Comparison of ENCODE assay signal across 9 cellular contexts in the genomic region with DNA sequence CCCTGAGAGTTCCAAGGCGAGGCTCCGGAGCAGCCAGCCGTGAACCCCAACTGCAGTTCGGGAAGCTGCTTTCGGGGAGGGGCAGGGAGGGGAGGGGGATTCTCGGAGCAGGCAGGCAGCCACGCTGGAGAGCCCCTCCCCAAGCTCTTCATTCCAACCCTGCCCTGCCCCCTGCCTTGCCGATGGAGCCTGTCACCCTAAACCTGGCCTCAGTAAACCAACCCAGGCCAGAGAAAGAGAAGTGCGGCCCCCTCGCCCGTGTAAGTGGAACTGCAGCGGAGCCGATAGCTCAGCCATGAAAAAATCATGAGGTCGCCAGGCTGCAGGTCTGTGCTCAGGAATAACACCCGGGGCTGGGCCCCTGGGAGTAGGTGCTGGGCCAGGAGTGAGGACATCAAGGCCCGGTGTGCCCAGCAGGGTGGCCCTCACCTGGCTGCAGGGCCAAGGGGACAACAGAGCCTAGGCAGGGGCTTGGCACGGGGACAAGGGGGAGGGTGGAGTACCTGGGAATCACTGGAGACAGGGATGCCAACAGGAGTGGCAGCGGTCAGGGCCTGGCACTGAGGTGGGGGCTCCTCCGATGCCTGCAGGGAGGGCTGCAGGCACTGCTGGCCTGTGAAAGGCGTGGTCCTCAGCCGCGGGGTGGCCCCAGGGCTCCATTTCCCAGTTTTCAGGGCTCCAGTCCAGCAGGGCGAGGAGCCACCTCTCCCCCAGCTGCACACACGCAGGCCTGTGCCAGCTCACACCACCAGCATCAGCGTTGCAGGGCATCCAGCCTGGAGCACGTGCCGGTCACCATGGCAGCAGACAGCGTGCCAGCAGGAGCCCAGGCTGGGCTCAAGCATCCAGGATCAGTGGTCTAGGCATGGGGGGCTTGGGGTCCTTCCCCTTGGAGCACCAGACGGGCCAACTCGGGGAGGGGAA. TPM values are rescaled to one million over a fixed set of nuclear protein-coding genes. Genes with fewer than 3 reads are reported as not detected.
DNase-seq lines count a peak whose midpoint lies in the region; ATAC-seq, FAIRE-seq and TF ChIP-seq lines count a peak whose summit lies in the region.
"Had no signal": no experiment of that assay in that cellular context is flagged by ENCODE, and none has a peak within 500 bp of the region (broad histone marks: within the 10 kb centered on the region; RNA-seq: fewer than 3 reads in every experiment).

No MANE protein-coding gene starts in this region.

- no peaks in the 10 kb centered on the region for H3K9me2 ChIP-seq in PC-9 (ENCODE audit: insufficient read depth)

- H3K9me3 ChIP-seq in K562 (replicated peaks; ENCODE audit: control insufficient read depth, insufficient read depth, low read depth, low read length): no peaks in the 10 kb centered on the region
- no peaks in the 10 kb centered on the region for H3K9me3 ChIP-seq in PC-9 (ENCODE audit: insufficient read depth, low read depth)

- H3K9me1 ChIP-seq in K562 (ENCODE audit: control insufficient read depth, insufficient read depth, low read length): no peaks in the 10 kb centered on the region

- H3K4me3 ChIP-seq in K562 (no peak overlapping the region), PC-9 (no peak overlapping the region)

- CTCF ChIA-PET in K562 (lab: Yijun Ruan, JAX; ENCODE audit: low intra/inter-chr PET ratio) (interaction anchor here (2.3 kb wide), 1 partner anchor 270 kb away, joined by 9 read pairs; no protein-coding TSS in a partner anchor), PC-9 (lab: Charles Lee) (no interaction called here)

- H3K36me3 ChIP-seq in K562 (ENCODE audit: control insufficient read depth, insufficient read depth, low read length) (no peaks in the 10 kb centered on the region), PC-9 (ENCODE audit: low read depth) (no peaks in the 10 kb centered on the region)

- no peaks in the 10 kb centered on the region for H3K79me2 ChIP-seq in K562 (ENCODE audit: control insufficient read depth, insufficient read depth, low read length)
- H3K79me2 ChIP-seq in PC-9 (ENCODE audit: low read depth): no peaks in the 10 kb centered on the region

- H3K27me3 ChIP-seq in K562 (ENCODE audit: control insufficient read depth in 2 of 2, insufficient read depth in 2 of 2, low read length in 2 of 2) (peaks cover 0 to 32% of the 10 kb centered on the region in 2 experiments; a peak in 3 of 5 replicates), PC-9 (ENCODE audit: insufficient read depth, low read depth) (peaks cover 2% of the 10 kb centered on the region; the same call in 1 of the 2 replicates)

- no peak for TF ChIP-seq EP300 in K562 (IDR thresholded peaks at IDR 0.05; ENCODE audit: low read length)

- peak; percentile 61 for ATAC-seq in K562
- no peak for ATAC-seq in GM21576 (IDR thresholded peaks at IDR 0.05; ENCODE audit: unreplicated experiment)
- no peak for ATAC-seq in HG03097 (IDR thresholded peaks at IDR 0.05; ENCODE audit: low FRiP score, unreplicated experiment)
- ATAC-seq in GM19467 (IDR thresholded peaks at IDR 0.05; ENCODE audit: unreplicated experiment): no peak

- H3K4me2 ChIP-seq in K562 (ENCODE audit: insufficient read depth, low read length) (no peak overlapping the region), PC-9 (no peak overlapping the region)

- DNase-seq in CD1c-positive myeloid dendritic cell (ENCODE audit: extremely low spot score) (peak; percentile 42), NCI-H1092 treated with DMSO at 0.1 percent for 48 hours (lab: John Stamatoyannopoulos, UW) (peak; percentile 84), K562 (ENCODE audit: extremely low read depth in 1 of 4, low spot score in 3 of 4) (peak; percentile 56 to 71 (median 63)), left kidney (ENCODE audit: low read depth, low spot score) (peak; percentile 98), PC-9 (no peak)

- H2AFZ ChIP-seq in K562 (ENCODE audit: low read depth, low read length) (0 out of 2 replicates have a peak overlapping the region, but pooled peaks have one; percentile 3), PC-9 (no peak overlapping the region)

- WGBS in K562 (ENCODE audit: insufficient coverage, low coverage, missing lambda C conversion rate): 20% methylated on average over 24 of the region's 30 CpGs

- peak overlapping the region in 1 of 2 experiments; percentile 78; a peak in 2 of 4 replicates for H3K9ac ChIP-seq in K562 (ENCODE audit: insufficient read depth in 1 of 2, low read depth in 2 of 2, low read length in 2 of 2)

- TF ChIP-seq CTCF in K562 (IDR thresholded peaks at IDR 0.05 in 2 of 3, conservative IDR thresholded peaks at IDR 0.05 in 1 of 3; ENCODE audit: insufficient read depth in 2 of 3, low read depth in 1 of 3, low read length in 3 of 3) (peak; percentile 59 to 93 (median 67)), PC-9 (conservative IDR thresholded peaks at IDR 0.05) (no peak)

- intact Hi-C loops in K562 (cut with micrococcal nuclease) (loop anchor here (5.0 kb wide), 1 partner anchor 41 kb away; no protein-coding TSS in a partner anchor), PC-9 (cut with micrococcal nuclease; ENCODE audit: unreplicated experiment) (no loop called here)

- H3F3A ChIP-seq in PC-9 (ENCODE audit: insufficient read depth, low read depth): no peaks in the 10 kb centered on the region; the same call in none of the 2 replicates

- H4K20me1 ChIP-seq in K562 (replicated peaks; ENCODE audit: control insufficient read depth, insufficient read depth, low read length) (no peaks in the 10 kb centered on the region), PC-9 (ENCODE audit: insufficient read depth) (no peaks in the 10 kb centered on the region)

- in situ Hi-C loops in K562 (cut with MboI): no loop called here

- TF ChIP-seq POLR2A in K562 (conservative IDR thresholded peaks at IDR 0.05): no peak

- H3K4me1 ChIP-seq in K562 (replicated peaks in 1 of 2; ENCODE audit: control insufficient read depth in 2 of 2, insufficient read depth in 2 of 2, low read length in 2 of 2) (peaks cover 5 to 68% of the 10 kb centered on the region in 2 experiments; a peak in 4 of 5 replicates), PC-9 (replicated peaks; ENCODE audit: insufficient read depth) (peaks cover 12% of the 10 kb centered on the region)

- no peak overlapping the region for H3K27ac ChIP-seq in K562 (ENCODE audit: extremely low read depth, low read depth, low read length)
- no peak overlapping the region for H3K27ac ChIP-seq in PC-9

- FAIRE-seq in K562 (lab: Jason Lieb, UNC): no peak
- FAIRE-seq: GM18507 had no signal

- BruUV-seq in K562 (replicated peaks; lab: Mats Ljungman, UMichigan) (no TSS peak), PC-9 (replicated peaks; lab: Mats Ljungman, UMichigan) (no TSS peak)

- TF ChIP-seq RAD21 in K562 (CRISPR knock-in tag; conservative IDR thresholded peaks at IDR 0.05 in 1 of 2, IDR thresholded peaks at IDR 0.05 in 1 of 2): peak; percentile 6 to 32; a peak in 1 of 4 replicates

- POLR2A ChIA-PET in K562 (lab: Yijun Ruan, JAX) (interaction anchor here (0.6 to 1.6 kb wide), 5 partner anchors 11 to 356 kb away, joined by 3 to 6 read pairs (median 4); partner anchors contain the start of gene ACTG1), PC-9 (lab: Charles Lee; ENCODE audit: unreplicated experiment) (no interaction called here)

RNA-seq across cellular contexts. Expression of gene FSCN2, which starts 4.8 kb away (rescaled TPM):
- total RNA-seq in K562 (2011; cell fraction: chromatin; rRNA removed; ENCODE audit: low replicate concordance): 0.23 TPM in 1 of 2 replicates, not detected in the other
- 0.26 and 0.33 TPM in 2 replicates for total RNA-seq in K562 (2011; cell fraction: nucleolus; rRNA removed)
- total RNA-seq in K562 (2011; cell fraction: nucleoplasm; rRNA removed): 0.37 TPM in 1 of 2 replicates, not detected in the other
- total RNA-seq in K562 (2014; rRNA removed) (not detected in 2 replicates), K562 (2014; rRNA removed; fragmentation: Illumina TruSeq; extraction: Trizol) (not detected in 2 replicates), K562 (2015; rRNA removed; fragmentation: Illumina TruSeq; extraction: Trizol) (not detected in 2 replicates), K562 (2021) (not detected in 2 replicates), PC-9 (2021) (4.3 and 11.5 TPM in 2 replicates)
- polyA plus RNA-seq in K562 (2011; rRNA removed) (not detected in 2 replicates), K562 (2014; fragmentation: Illumina TruSeq; extraction: Trizol) (not detected in 2 replicates), K562 (2014; fragmentation: Nextera tagmentation; extraction: Ambion mirVana) (not detected), K562 (2014; rRNA removed) (0.08 TPM in 1 of 2 replicates, not detected in the other)
- not detected in 2 replicates for polyA plus RNA-seq in K562 (2011; cell fraction: cytosol; rRNA removed)
- polyA plus RNA-seq in K562 (2011; cell fraction: nucleus; rRNA removed): 0.14 TPM in 1 of 2 replicates, not detected in the other
- 0.25 and 0.30 TPM in 2 replicates for polyA plus RNA-seq in K562 (2012)
- not detected in 2 replicates for polyA minus RNA-seq in K562 (2011; rRNA and poly(A)+ RNA removed)
- not detected in 2 replicates for polyA minus RNA-seq in K562 (2011; cell fraction: cytosol; rRNA and poly(A)+ RNA removed)
- polyA minus RNA-seq in K562 (2011; cell fraction: nucleus; rRNA and poly(A)+ RNA removed): 0.13 TPM in 1 of 2 replicates, not detected in the other

RNA-seq across cellular contexts. Expression of gene ACTG1, which starts 10.8 kb away (rescaled TPM):
- total RNA-seq in K562 (2011; cell fraction: chromatin; rRNA removed; ENCODE audit: low replicate concordance): 264 and 482 TPM in 2 replicates
- total RNA-seq in K562 (2011; cell fraction: nucleolus; rRNA removed): 393 and 500 TPM in 2 replicates
- 388 and 427 TPM in 2 replicates for total RNA-seq in K562 (2011; cell fraction: nucleoplasm; rRNA removed)
- total RNA-seq in K562 (2014; rRNA removed) (1,572 and 2,328 TPM in 2 replicates), K562 (2014; rRNA removed; fragmentation: Illumina TruSeq; extraction: Trizol) (512 and 566 TPM in 2 replicates), K562 (2015; rRNA removed; fragmentation: Illumina TruSeq; extraction: Trizol) (568 and 574 TPM in 2 replicates), K562 (2021) (1,775 and 1,801 TPM in 2 replicates), PC-9 (2021) (3,629 and 4,502 TPM in 2 replicates)
- polyA plus RNA-seq in K562 (2011; rRNA removed) (224 and 602 TPM in 2 replicates), K562 (2014; fragmentation: Illumina TruSeq; extraction: Trizol) (990 and 2,987 TPM in 2 replicates), K562 (2014; fragmentation: Nextera tagmentation; extraction: Ambion mirVana) (100 to 1,000 TPM; 259 to 386 TPM), K562 (2014; rRNA removed) (831 and 1,109 TPM in 2 replicates)
- polyA plus RNA-seq in K562 (2011; cell fraction: cytosol; rRNA removed): 901 and 1,415 TPM in 2 replicates
- polyA plus RNA-seq in K562 (2011; cell fraction: nucleus; rRNA removed): 1,206 and 1,333 TPM in 2 replicates
- polyA plus RNA-seq in K562 (2012): 1,311 and 3,206 TPM in 2 replicates
- polyA minus RNA-seq in K562 (2011; rRNA and poly(A)+ RNA removed): 205 and 410 TPM in 2 replicates
- 580 and 1,178 TPM in 2 replicates for polyA minus RNA-seq in K562 (2011; cell fraction: cytosol; rRNA and poly(A)+ RNA removed)
- polyA minus RNA-seq in K562 (2011; cell fraction: nucleus; rRNA and poly(A)+ RNA removed): 230 and 388 TPM in 2 replicates

RNA-seq across cellular contexts. Expression of gene FAAP100, which starts 28.8 kb away (rescaled TPM):
- 44.9 and 197 TPM in 2 replicates for total RNA-seq in K562 (2011; cell fraction: chromatin; rRNA removed; ENCODE audit: low replicate concordance)
- 108 and 129 TPM in 2 replicates for total RNA-seq in K562 (2011; cell fraction: nucleolus; rRNA removed)
- total RNA-seq in K562 (2011; cell fraction: nucleoplasm; rRNA removed): 63.6 and 65.2 TPM in 2 replicates
- total RNA-seq in K562 (2014; rRNA removed) (33.2 and 39.0 TPM in 2 replicates), K562 (2014; rRNA removed; fragmentation: Illumina TruSeq; extraction: Trizol) (3.9 and 8.6 TPM in 2 replicates), K562 (2015; rRNA removed; fragmentation: Illumina TruSeq; extraction: Trizol) (18.9 and 20.9 TPM in 2 replicates), K562 (2021) (51.2 and 52.5 TPM in 2 replicates), PC-9 (2021) (34.0 and 43.8 TPM in 2 replicates)
- polyA plus RNA-seq in K562 (2011; rRNA removed) (12.6 and 15.2 TPM in 2 replicates), K562 (2014; fragmentation: Illumina TruSeq; extraction: Trizol) (7.6 and 25.3 TPM in 2 replicates), K562 (2014; fragmentation: Nextera tagmentation; extraction: Ambion mirVana) (under 1 TPM; 0.31 to 0.69 TPM), K562 (2014; rRNA removed) (38.6 and 42.4 TPM in 2 replicates)
- polyA plus RNA-seq in K562 (2011; cell fraction: cytosol; rRNA removed): 18.3 and 47.5 TPM in 2 replicates
- 42.7 and 112 TPM in 2 replicates for polyA plus RNA-seq in K562 (2011; cell fraction: nucleus; rRNA removed)
- 22.5 and 27.7 TPM in 2 replicates for polyA plus RNA-seq in K562 (2012)
- 4.7 and 7.0 TPM in 2 replicates for polyA minus RNA-seq in K562 (2011; rRNA and poly(A)+ RNA removed)
- 19.5 and 23.0 TPM in 2 replicates for polyA minus RNA-seq in K562 (2011; cell fraction: cytosol; rRNA and poly(A)+ RNA removed)
- 58.6 and 62.1 TPM in 2 replicates for polyA minus RNA-seq in K562 (2011; cell fraction: nucleus; rRNA and poly(A)+ RNA removed)

Comparison
In these comparisons a context has a peak if more than half of its experiments do, and no peak if none do; other contexts are left out.
1. DNase-seq: peak in CD1c-positive myeloid dendritic cell (single experiment), NCI-H1092 treated with DMSO at 0.1 percent for 48 hours (single experiment), K562 (4 of 4) and left kidney (single experiment); none in PC-9 (0 of 2).